In the genomic region with DNA sequence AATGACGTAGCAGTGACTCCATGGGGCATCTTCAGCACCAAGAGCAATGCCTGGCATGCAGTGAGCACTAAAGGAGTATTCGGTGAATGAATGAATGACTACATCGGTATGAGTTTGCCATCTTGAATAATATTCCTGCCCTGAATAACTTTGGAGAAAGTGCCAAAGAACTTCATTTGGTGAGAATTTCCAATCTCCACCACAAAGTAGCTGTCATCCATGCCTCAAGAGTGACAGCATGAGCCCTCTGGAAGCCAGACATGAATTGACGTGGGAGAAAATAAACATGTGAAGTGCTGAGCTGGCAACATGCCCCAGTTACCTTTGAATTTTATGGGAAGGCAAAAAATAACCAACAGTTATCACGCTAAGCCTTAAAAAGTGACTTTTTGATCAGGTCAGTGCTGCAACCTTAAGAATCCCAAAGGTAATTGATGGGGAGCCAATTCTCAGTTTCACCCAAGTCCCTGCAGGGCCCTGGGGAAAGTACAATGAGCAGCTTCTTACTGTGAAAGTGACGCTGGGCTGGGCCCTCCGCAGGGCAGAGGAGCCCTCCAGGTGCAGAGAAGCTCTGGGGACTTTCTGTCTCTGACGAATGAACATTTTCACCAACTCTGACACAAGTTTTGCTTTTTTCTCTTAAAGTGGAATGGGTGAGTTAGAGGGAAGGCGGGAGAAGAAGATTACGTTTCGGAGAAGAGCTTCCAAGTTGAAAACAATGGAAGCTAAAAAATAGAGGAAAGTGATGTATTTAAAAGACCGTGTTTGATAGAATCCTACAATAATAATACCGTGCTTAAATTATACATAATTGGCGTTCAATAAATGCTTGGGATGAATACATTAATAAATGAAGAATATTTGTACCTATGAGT, we compare ENCODE assay signal across 11 cellular contexts. TPM values are rescaled to one million over a fixed set of nuclear protein-coding genes. Genes with fewer than 3 reads are reported as not detected.
DNase-seq lines count a peak whose midpoint lies in the region; ATAC-seq and TF ChIP-seq lines count a peak whose summit lies in the region.
"Had no signal": no experiment of that assay in that cellular context is flagged by ENCODE, and none has a peak within 500 bp of the region (broad histone marks: within the 10 kb centered on the region; RNA-seq: fewer than 3 reads in every experiment).

No MANE protein-coding gene starts in this region.

- no peaks in the 10 kb centered on the region for H3K4me1 ChIP-seq in esophagus muscularis mucosa
- H3K4me1 ChIP-seq: left lung, prostate gland had no signal

- DNase-seq in esophagus muscularis mucosa (ENCODE audit: extremely low spot score) (peak; percentile 19), Right ventricle myocardium inferior (ENCODE audit: missing footprints) (no peak), DMS53 (lab: John Stamatoyannopoulos, UW) (no peak), posterior cingulate gyrus (no peak), UCSD-AML1 (lab: John Stamatoyannopoulos, UW; ENCODE audit: unreplicated experiment) (no peak)
- DNase-seq: left lung, NCI-H2081 had no signal

- no peak for TF ChIP-seq EP300 in esophagus muscularis mucosa (IDR thresholded peaks at IDR 0.05)

- no peak for TF ChIP-seq POLR2A in esophagus muscularis mucosa (IDR thresholded peaks at IDR 0.05; ENCODE audit: low read depth)

- WGBS in esophagus muscularis mucosa = 87% methylated on average over 14 of the region's 14 CpGs

- H3K36me3 ChIP-seq in esophagus muscularis mucosa = no peaks in the 10 kb centered on the region
- H3K36me3 ChIP-seq: left lung, prostate gland had no signal

- no peak for TF ChIP-seq CTCF in esophagus muscularis mucosa (IDR thresholded peaks at IDR 0.05)

- intact Hi-C loops in esophagus muscularis mucosa (cut with DNase I) = no loop called here
- intact Hi-C loops in Right ventricle myocardium inferior (cut with DNase I) = no loop called here
- intact Hi-C loops in posterior cingulate gyrus (cut with DNase I) = no loop called here

- no peak overlapping the region for H3K4me3 ChIP-seq in esophagus muscularis mucosa
- H3K4me3 ChIP-seq: left lung, prostate gland had no signal

- no peak overlapping the region for H3K27ac ChIP-seq in esophagus muscularis mucosa (replicated peaks in 1 of 4)
- H3K27ac ChIP-seq: left lung, prostate gland had no signal

- ATAC-seq in GM18868 (IDR thresholded peaks at IDR 0.05; ENCODE audit: unreplicated experiment) = peak; percentile 98
- ATAC-seq in GM21576 (IDR thresholded peaks at IDR 0.05; ENCODE audit: unreplicated experiment) = peak; percentile 83
- peak; percentile 86 for ATAC-seq in HG03135 (IDR thresholded peaks at IDR 0.05; ENCODE audit: unreplicated experiment)
- ATAC-seq in Right ventricle myocardium inferior = no peak
- ATAC-seq: left lung had no signal

- H3K27me3 ChIP-seq in esophagus muscularis mucosa = peaks cover 0 to 28% (median 2%) of the 10 kb centered on the region in 4 donors

- no peaks in the 10 kb centered on the region for H3K9me3 ChIP-seq in esophagus muscularis mucosa
- H3K9me3 ChIP-seq: left lung, prostate gland had no signal

RNA-seq across cellular contexts. Expression of gene ATF3, which starts 21.9 kb away (rescaled TPM):
- total RNA-seq in esophagus muscularis mucosa (10 to 100 TPM in 1 of 4 donors, 1 to 10 TPM in 3; 2.9 to 29.7 (median 3.7) TPM), Right ventricle myocardium inferior (13.7 TPM)
